Comparison of ENCODE assay signal across 13 cellular contexts in the genomic region with DNA sequence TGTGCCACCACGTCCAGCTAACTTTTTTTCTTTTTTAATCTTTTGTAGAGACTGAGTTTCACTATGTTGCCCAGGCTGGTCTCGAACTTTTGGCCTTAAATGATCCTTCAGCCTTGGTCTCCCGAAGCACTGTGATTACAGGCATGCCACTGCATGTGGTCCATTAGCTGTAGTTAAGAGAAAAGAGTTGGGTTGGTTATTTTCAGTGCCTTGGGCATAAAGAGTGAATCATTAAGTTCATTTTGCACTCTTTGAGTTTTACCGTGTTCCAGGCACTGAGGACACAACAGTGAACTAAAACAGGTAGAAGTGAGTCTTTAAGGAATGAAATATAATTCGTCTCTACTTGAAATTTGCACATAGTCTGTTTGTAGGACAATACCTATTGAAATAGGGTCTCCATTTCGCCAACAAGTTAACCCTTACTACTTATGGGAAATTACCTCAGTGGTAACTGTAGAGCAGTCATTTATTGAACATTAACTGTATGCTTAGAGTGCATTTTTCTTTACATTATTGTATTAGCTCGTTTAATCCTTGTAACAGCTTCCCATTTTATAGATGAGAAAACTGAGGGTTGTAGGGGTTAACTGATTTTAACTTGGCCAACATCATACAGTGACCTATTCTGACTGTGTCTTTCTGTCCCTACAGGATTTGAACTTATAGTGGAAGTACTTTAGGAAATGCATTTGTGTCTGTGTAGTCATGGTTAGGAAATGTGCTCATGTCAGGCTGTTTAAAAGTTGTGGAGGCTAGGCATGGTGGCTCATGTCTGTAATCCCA. TPM values are rescaled to one million over a fixed set of nuclear protein-coding genes. Genes with fewer than 3 reads are reported as not detected.
DNase-seq lines count a peak whose midpoint lies in the region; ATAC-seq, FAIRE-seq and TF ChIP-seq lines count a peak whose summit lies in the region.
"Had no signal": no experiment of that assay in that cellular context is flagged by ENCODE, and none has a peak within 500 bp of the region (broad histone marks: within the 10 kb centered on the region; RNA-seq: fewer than 3 reads in every experiment).

No MANE protein-coding gene starts in this region.

- H2BK120ac ChIP-seq in mesenchymal stem cell (ENCODE audit: low read depth, low read length), result no peak overlapping the region

- TF ChIP-seq CTCF in HEK293 (tag by site-specific recombination; IDR thresholded peaks at IDR 0.05), result no peak
- no peak for TF ChIP-seq CTCF in brain microvascular endothelial cell (IDR thresholded peaks at IDR 0.05; ENCODE audit: low read depth, low read length, missing control alignments)
- no peak for TF ChIP-seq CTCF in suprapubic skin (IDR thresholded peaks at IDR 0.05)
- no peak for TF ChIP-seq CTCF in hepatocyte (IDR thresholded peaks at IDR 0.05; ENCODE audit: poor library complexity)
- TF ChIP-seq CTCF in D721Med (IDR thresholded peaks at IDR 0.05; ENCODE audit: insufficient read depth, missing control alignments), result no peak

- CTCF ChIA-PET in HEK293 (lab: Yijun Ruan, JAX), result interaction anchor here (0.6 kb wide), 1 partner anchor 121 kb away, joined by 4 read pairs; no protein-coding TSS in a partner anchor

- no peak overlapping the region for H4K8ac ChIP-seq in mesenchymal stem cell (ENCODE audit: low read length)

- no peak overlapping the region for H3K18ac ChIP-seq in mesenchymal stem cell (ENCODE audit: low read depth in 1 of 2, low read length in 2 of 2)

- no peak overlapping the region for H2BK15ac ChIP-seq in mesenchymal stem cell (ENCODE audit: low read depth, poor library complexity, severe bottlenecking)

- H3K79me2 ChIP-seq in hepatocyte, result peaks cover 72% of the 10 kb centered on the region

- no peak for TF ChIP-seq EP300 in suprapubic skin (IDR thresholded peaks at IDR 0.05)

- no peak for FAIRE-seq in D721Med (lab: Jason Lieb, UNC)

- no peak overlapping the region for H3K23ac ChIP-seq in mesenchymal stem cell (ENCODE audit: low read length in 2 of 2)

- no peak overlapping the region for H3K4ac ChIP-seq in mesenchymal stem cell (ENCODE audit: low read depth in 1 of 2, low read length in 2 of 2)

- no peak overlapping the region for H3K4me2 ChIP-seq in mesenchymal stem cell (ENCODE audit: low read length, poor library complexity, severe bottlenecking)
- no peak overlapping the region for H3K4me2 ChIP-seq in hepatocyte

- H3K9me2 ChIP-seq in hepatocyte (replicated peaks; ENCODE audit: insufficient read depth), result no peaks in the 10 kb centered on the region

- H2AFZ ChIP-seq in mesenchymal stem cell (ENCODE audit: low read depth, low read length) (no peak overlapping the region), hepatocyte (no peak overlapping the region)

- TF ChIP-seq POLR2A in suprapubic skin (IDR thresholded peaks at IDR 0.05), result no peak

- H3K79me1 ChIP-seq in mesenchymal stem cell (replicated peaks; ENCODE audit: low read length, poor library complexity, severe bottlenecking), result peaks cover 30% of the 10 kb centered on the region

- over 99% methylated on average over 5 of the region's 7 CpGs for WGBS in mesenchymal stem cell
- 71% methylated on average over 7 of the region's 7 CpGs for WGBS in suprapubic skin
- WGBS in hepatocyte (ENCODE audit: low lambda C conversion rate, missing lambda C conversion rate), result 96% methylated on average over 7 of the region's 7 CpGs

- no peak overlapping the region for H4K91ac ChIP-seq in mesenchymal stem cell (ENCODE audit: low read length)

- no peak for ATAC-seq in GM21576 (IDR thresholded peaks at IDR 0.05; ENCODE audit: unreplicated experiment)
- ATAC-seq: T-helper 17 cell had no signal

- no peak overlapping the region for H2AK5ac ChIP-seq in mesenchymal stem cell (ENCODE audit: low read length, severe bottlenecking)

- H3K27ac ChIP-seq in HEK293 (ENCODE audit: extremely low read depth, low read depth, low read length) (no peak overlapping the region), brain microvascular endothelial cell (peak overlapping the region; percentile 97), mesenchymal stem cell (ENCODE audit: low read length, poor library complexity, severe bottlenecking) (no peak overlapping the region), suprapubic skin (peak overlapping the region; percentile 79), hepatocyte (no peak overlapping the region)

- in situ Hi-C loops in brain microvascular endothelial cell (cut with HindIII; ENCODE audit: low pct_ligation_motif_present, low sequenced_read_pairs), result no loop called here

- H3K9me3 ChIP-seq in HEK293 (ENCODE audit: control insufficient read depth, insufficient read depth, low read depth, low read length) (no peaks in the 10 kb centered on the region), mesenchymal stem cell (ENCODE audit: control insufficient read depth, low read length) (no peaks in the 10 kb centered on the region), suprapubic skin (no peaks in the 10 kb centered on the region), hepatocyte (ENCODE audit: low read depth) (no peaks in the 10 kb centered on the region)

- peak overlapping the region; percentile 8 to 57 for H2BK12ac ChIP-seq in mesenchymal stem cell (ENCODE audit: low read length in 2 of 2)

- no peak overlapping the region for H3K4me3 ChIP-seq in HEK293 (ENCODE audit: low read depth, low read length)
- H3K4me3 ChIP-seq in brain microvascular endothelial cell (ENCODE audit: low read depth, low read length), result no peak overlapping the region
- no peak overlapping the region for H3K4me3 ChIP-seq in mesenchymal stem cell (ENCODE audit: insufficient read depth in 1 of 2, low read depth in 1 of 2, low read length in 2 of 2)
- no peak overlapping the region for H3K4me3 ChIP-seq in suprapubic skin
- H3K4me3 ChIP-seq in hepatocyte, result no peak overlapping the region

- H3K36me3 ChIP-seq in HEK293 (ENCODE audit: control insufficient read depth in 2 of 2, insufficient read depth in 1 of 2, low read length in 2 of 2), result no peaks in the 10 kb centered on the region
- no peaks in the 10 kb centered on the region for H3K36me3 ChIP-seq in brain microvascular endothelial cell (replicated peaks)
- H3K36me3 ChIP-seq in mesenchymal stem cell (ENCODE audit: control insufficient read depth in 1 of 2, insufficient read depth in 2 of 2, low read depth in 1 of 2, low read length in 2 of 2), result no peaks in the 10 kb centered on the region
- H3K36me3 ChIP-seq in suprapubic skin, result no peaks in the 10 kb centered on the region
- no peaks in the 10 kb centered on the region for H3K36me3 ChIP-seq in hepatocyte (replicated peaks; ENCODE audit: insufficient read depth, low read depth)

- H3K4me1 ChIP-seq in HEK293 (ENCODE audit: control insufficient read depth, insufficient read depth, low read length) (peaks cover 8% of the 10 kb centered on the region), mesenchymal stem cell (ENCODE audit: control insufficient read depth, insufficient read depth, low read depth, low read length) (peaks cover 22% of the 10 kb centered on the region), suprapubic skin (peaks cover 68% of the 10 kb centered on the region), hepatocyte (ENCODE audit: insufficient read depth) (peaks cover 19% of the 10 kb centered on the region)

- no peak overlapping the region for H3K14ac ChIP-seq in mesenchymal stem cell (ENCODE audit: low read length in 2 of 2)

- H2BK5ac ChIP-seq in mesenchymal stem cell (ENCODE audit: low read depth, low read length, poor library complexity, severe bottlenecking), result no peak overlapping the region

- POLR2A ChIA-PET in HEK293 (lab: Yijun Ruan, JAX), result no interaction called here

- no peaks in the 10 kb centered on the region for H4K20me1 ChIP-seq in hepatocyte (ENCODE audit: insufficient read depth, poor library complexity, severe bottlenecking)

- H3K27me3 ChIP-seq in brain microvascular endothelial cell (replicated peaks) (no peaks in the 10 kb centered on the region), mesenchymal stem cell (ENCODE audit: control insufficient read depth in 1 of 2, insufficient read depth in 1 of 2, low read length in 2 of 2) (no peaks in the 10 kb centered on the region), suprapubic skin (no peaks in the 10 kb centered on the region), hepatocyte (no peaks in the 10 kb centered on the region)

- DNase-seq in brain microvascular endothelial cell, result no peak
- no peak for DNase-seq in mesenchymal stem cell
- no peak for DNase-seq in suprapubic skin (ENCODE audit: low spot score in 2 of 2)
- DNase-seq in hepatocyte (ENCODE audit: low spot score), result no peak
- DNase-seq in D721Med (ENCODE audit: insufficient read length, low spot score), result no peak
- no peak for DNase-seq in NCI-H446 (lab: John Stamatoyannopoulos, UW)
- DNase-seq: activated CD4-positive, alpha-beta T cell treated with anti-CD3 and anti-CD28 coated beads, Interleukin-2, amount 50 U/mL, for 48 hours; activated effector memory CD4-positive, alpha-beta T cell treated with anti-CD3 and anti-CD28 coated beads, Interleukin-2, amount 50 U/mL, for 16 hours; caudate nucleus; immature natural killer cell; T-helper 17 cell had no signal

- peak overlapping the region; percentile 94 for H3K9ac ChIP-seq in mesenchymal stem cell (ENCODE audit: low read length)

TF ChIP-seq in HEK293, 187 proteins besides CTCF, POLR2A, EP300 and RAD21:
- TF ChIP-seq WT1 (tag by site-specific recombination; IDR thresholded peaks at IDR 0.05) (no peak), ZNF664 (tag by site-specific recombination; IDR thresholded peaks at IDR 0.05) (peak; percentile 64; the same call in 1 of the 2 replicates), ZNF701 (tag by site-specific recombination; IDR thresholded peaks at IDR 0.05) (no peak), ZNF138 (tag by site-specific recombination; IDR thresholded peaks at IDR 0.05; ENCODE audit: borderline replicate concordance) (no peak), ZNF391 (tag by site-specific recombination; IDR thresholded peaks at IDR 0.05; ENCODE audit: borderline replicate concordance, low read depth) (no peak), ZNF777 (tag by site-specific recombination; IDR thresholded peaks at IDR 0.05; ENCODE audit: borderline replicate concordance) (no peak)
TF ChIP-seq in HEK293: peak in this region for 1.

RNA-seq across cellular contexts. Expression of gene TRAK1, which starts 22.7 kb away (rescaled TPM):
- polyA plus RNA-seq in mesenchymal stem cell (2013, experiment 1 of 2), result 15.5 TPM
- 15.9 TPM for polyA plus RNA-seq in mesenchymal stem cell (2013, experiment 2 of 2)
- total RNA-seq in suprapubic skin, result 100 to 1,000 TPM in 1 of 4 donors, 10 to 100 TPM in 3; 78.3 to 214 (median 86.4) TPM
- total RNA-seq in hepatocyte, result 28.8 and 31.5 TPM in 2 replicates
- polyA plus RNA-seq in hepatocyte, result 19.0 and 21.0 TPM in 2 replicates

Comparison
In these comparisons a context has a peak if more than half of its experiments do, and no peak if none do; other contexts are left out.
1. H3K27ac ChIP-seq: peak in brain microvascular endothelial cell (single experiment) and suprapubic skin (single experiment); none in HEK293 (single experiment), mesenchymal stem cell (single experiment) and hepatocyte (single experiment).